Comparison of ENCODE assay signal across 1 cellular context in the genomic region with DNA sequence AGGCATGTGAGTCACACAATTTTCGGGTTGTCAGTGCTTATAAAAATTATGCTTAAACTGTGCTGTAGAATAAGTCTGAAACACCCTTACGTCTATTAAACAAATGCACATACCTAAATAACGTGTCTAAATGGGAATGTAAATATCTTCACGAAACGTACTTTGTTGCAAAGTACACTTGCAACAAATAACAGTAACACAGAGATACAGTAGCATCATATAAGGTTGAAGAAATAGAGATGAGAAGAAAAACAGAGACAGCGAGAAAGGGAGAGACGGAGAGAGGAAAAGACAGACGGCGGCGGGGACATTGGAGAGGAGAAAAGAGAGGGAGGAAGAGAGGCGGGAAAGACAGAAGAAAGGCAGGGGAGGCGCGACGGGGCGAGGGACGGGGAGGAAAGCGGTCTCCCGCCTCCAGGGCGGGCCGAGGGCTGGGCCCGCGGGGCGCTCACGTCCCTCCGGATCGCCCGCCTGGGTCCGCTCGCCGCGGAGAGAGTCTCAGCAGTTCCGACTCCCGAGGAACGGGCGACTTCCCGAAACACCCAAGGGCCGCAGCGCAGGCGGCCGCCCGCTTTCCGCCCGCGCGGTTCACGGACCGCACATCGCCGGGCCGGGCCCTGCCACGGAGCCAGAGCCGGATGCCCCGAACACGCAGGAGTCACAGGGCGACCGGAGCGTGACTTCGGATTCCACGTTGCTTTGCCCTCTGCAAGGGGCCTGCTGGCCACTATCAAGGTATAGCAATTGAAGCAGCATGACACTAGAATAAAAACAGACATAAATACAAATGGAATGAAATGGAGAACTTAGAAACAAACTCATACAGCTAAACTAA.
TF ChIP-seq lines count a peak whose summit lies in the region.

No MANE protein-coding gene starts in this region.

TF ChIP-seq in neural cell, 6 proteins besides CTCF, POLR2A, EP300 and RAD21 (continued from another document):
- TF ChIP-seq, protein P1, sequence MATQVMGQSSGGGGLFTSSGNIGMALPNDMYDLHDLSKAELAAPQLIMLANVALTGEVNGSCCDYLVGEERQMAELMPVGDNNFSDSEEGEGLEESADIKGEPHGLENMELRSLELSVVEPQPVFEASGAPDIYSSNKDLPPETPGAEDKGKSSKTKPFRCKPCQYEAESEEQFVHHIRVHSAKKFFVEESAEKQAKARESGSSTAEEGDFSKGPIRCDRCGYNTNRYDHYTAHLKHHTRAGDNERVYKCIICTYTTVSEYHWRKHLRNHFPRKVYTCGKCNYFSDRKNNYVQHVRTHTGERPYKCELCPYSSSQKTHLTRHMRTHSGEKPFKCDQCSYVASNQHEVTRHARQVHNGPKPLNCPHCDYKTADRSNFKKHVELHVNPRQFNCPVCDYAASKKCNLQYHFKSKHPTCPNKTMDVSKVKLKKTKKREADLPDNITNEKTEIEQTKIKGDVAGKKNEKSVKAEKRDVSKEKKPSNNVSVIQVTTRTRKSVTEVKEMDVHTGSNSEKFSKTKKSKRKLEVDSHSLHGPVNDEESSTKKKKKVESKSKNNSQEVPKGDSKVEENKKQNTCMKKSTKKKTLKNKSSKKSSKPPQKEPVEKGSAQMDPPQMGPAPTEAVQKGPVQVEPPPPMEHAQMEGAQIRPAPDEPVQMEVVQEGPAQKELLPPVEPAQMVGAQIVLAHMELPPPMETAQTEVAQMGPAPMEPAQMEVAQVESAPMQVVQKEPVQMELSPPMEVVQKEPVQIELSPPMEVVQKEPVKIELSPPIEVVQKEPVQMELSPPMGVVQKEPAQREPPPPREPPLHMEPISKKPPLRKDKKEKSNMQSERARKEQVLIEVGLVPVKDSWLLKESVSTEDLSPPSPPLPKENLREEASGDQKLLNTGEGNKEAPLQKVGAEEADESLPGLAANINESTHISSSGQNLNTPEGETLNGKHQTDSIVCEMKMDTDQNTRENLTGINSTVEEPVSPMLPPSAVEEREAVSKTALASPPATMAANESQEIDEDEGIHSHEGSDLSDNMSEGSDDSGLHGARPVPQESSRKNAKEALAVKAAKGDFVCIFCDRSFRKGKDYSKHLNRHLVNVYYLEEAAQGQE (IDR thresholded peaks at IDR 0.05; ENCODE audit: borderline replicate concordance): no peak
- TF ChIP-seq POLR2AphosphoS5 (IDR thresholded peaks at IDR 0.05) (no peak), SMC3 (conservative IDR thresholded peaks at IDR 0.05; ENCODE audit: poor library complexity) (no peak)
